ENCODE assay signal across 11 cellular contexts in genomic region chr3:107675233-107675900, GRCh38.
DNase-seq lines count a peak whose midpoint lies in the region; ATAC-seq and TF ChIP-seq lines count a peak whose summit lies in the region.
"Had no signal": no experiment of that assay in that cellular context is flagged by ENCODE, and none has a peak within 500 bp of the region (broad histone marks: within the 10 kb centered on the region; RNA-seq: fewer than 3 reads in every experiment).

No MANE protein-coding gene starts in this region.

- H3K36me3 ChIP-seq in mucosa of descending colon (ENCODE audit: low read depth): no peaks in the 10 kb centered on the region

- no peaks in the 10 kb centered on the region for H3K4me1 ChIP-seq in mucosa of descending colon (ENCODE audit: low read depth)

- intact Hi-C loops in mucosa of descending colon (cut with DNase I, micrococcal nuclease) (loop anchor here in 1 of 2 donors (5.0 kb wide), 1 partner anchor 67 kb away; no protein-coding TSS in a partner anchor), left ventricle myocardium superior (cut with micrococcal nuclease) (no loop called here)

- DNase-seq in mucosa of descending colon: no peak
- no peak for DNase-seq in MV-4-11 (lab: John Stamatoyannopoulos, UW)
- no peak for DNase-seq in mesenteric fat pad (ENCODE audit: low spot score)
- DNase-seq in left ventricle myocardium superior: no peak
- DNase-seq: activated naive CD4-positive, alpha-beta T cell treated with anti-CD3 and anti-CD28 coated beads, Interleukin-2, amount 10 ng/mL, durations not matched to agents 7 days and 5 days; NCI-H1930; NK-92 treated with Interleukin-12 subunit alpha and Interleukin-12 subunit beta, amount 100 ng/mL, for 24 hours had no signal

- no peak overlapping the region for H3K4me3 ChIP-seq in mucosa of descending colon

- H3K9me3 ChIP-seq in mucosa of descending colon: no peaks in the 10 kb centered on the region

- TF ChIP-seq CTCF in mucosa of descending colon (IDR thresholded peaks at IDR 0.05): no peak

- ATAC-seq in GM18498 (IDR thresholded peaks at IDR 0.05; ENCODE audit: unreplicated experiment) (peak; percentile 69), GM21423 (IDR thresholded peaks at IDR 0.05; ENCODE audit: unreplicated experiment) (peak; percentile 68), HG03354 (IDR thresholded peaks at IDR 0.05; ENCODE audit: poor library complexity, severe bottlenecking, unreplicated experiment) (peak; percentile 61), mucosa of descending colon (peak; percentile 52), GM18519 (IDR thresholded peaks at IDR 0.05; ENCODE audit: low FRiP score, unreplicated experiment) (no peak), left ventricle myocardium superior (no peak)

Comparison
In these comparisons a context has a peak if more than half of its experiments do, and no peak if none do; other contexts are left out.
1. ATAC-seq: peak in GM18498 (single experiment), GM21423 (single experiment), HG03354 (single experiment) and mucosa of descending colon (single experiment); none in GM18519 (single experiment) and left ventricle myocardium superior (single experiment).